8 cellular contexts compared by ENCODE assay signal in the genomic region with DNA sequence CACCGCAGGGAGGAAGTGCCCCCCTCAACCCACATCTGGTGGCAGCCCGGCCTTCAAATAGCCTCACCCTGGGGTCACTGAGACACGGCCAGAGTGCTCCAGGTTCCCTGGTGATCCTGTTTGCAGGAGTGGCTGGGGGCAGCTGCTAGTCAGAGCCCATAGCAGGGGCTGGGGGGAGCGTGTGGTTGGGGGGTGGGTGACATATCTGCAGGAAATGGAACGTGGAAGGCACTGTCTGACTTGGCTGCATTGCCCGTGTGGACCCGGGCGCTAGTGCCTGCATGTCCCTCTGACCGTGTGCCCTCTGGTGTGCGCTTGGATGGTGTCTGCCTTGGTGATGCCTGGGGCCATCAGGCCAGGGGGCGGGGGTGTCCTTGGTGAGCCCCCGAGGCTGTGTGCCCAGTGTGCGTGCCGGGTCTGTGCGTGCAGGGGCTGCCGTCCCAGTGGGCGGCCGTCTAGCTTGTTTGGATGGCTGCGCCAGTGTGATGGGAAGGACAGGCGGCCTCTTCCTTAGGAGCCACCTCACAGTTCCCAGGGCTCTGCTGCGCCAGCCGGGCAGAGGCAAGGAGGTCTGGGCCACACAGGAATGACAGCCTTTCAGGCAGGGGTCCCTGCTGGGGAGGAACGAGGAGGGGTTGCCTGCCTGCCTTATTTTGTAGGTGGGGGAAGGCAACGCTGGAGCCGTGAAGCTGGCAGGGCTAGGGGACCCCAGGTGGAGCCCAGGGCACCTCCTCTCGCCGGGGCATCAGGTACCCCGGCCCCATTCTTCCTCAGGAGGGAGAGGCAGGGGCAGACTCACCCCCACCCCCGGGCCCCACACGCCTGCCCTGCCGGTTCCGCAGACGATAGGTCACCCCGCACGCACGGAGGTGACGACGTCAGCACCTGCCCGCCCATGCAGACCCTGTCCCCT. TPM values are rescaled to one million over a fixed set of nuclear protein-coding genes. Genes with fewer than 3 reads are reported as not detected.
DNase-seq lines count a peak whose midpoint lies in the region; ATAC-seq and TF ChIP-seq lines count a peak whose summit lies in the region.

No MANE protein-coding gene starts in this region.

- peak overlapping the region; percentile 67 for H3K4me3 Mint-ChIP-seq in activated CD8-positive, alpha-beta T cell treated with anti-CD3 and anti-CD28 coated beads for 36 hours

- ATAC-seq in activated CD8-positive, alpha-beta T cell treated with anti-CD3 and anti-CD28 coated beads for 36 hours = peak; percentile 31
- ATAC-seq in left cardiac atrium (peak in 1 of 2 donors; percentile 4), sciatic nerve (peak; percentile 4), GM18502 (IDR thresholded peaks at IDR 0.05; ENCODE audit: poor library complexity, unreplicated experiment) (no peak), HG02870 (IDR thresholded peaks at IDR 0.05; ENCODE audit: unreplicated experiment) (no peak)

- H3K9me3 Mint-ChIP-seq in activated CD8-positive, alpha-beta T cell treated with anti-CD3 and anti-CD28 coated beads for 36 hours = no peaks in the 10 kb centered on the region

- TF ChIP-seq CTCF in activated CD8-positive, alpha-beta T cell treated with anti-CD3 and anti-CD28 coated beads for 36 hours (IDR thresholded peaks at IDR 0.05) = no peak

- H3K27ac Mint-ChIP-seq in activated CD8-positive, alpha-beta T cell treated with anti-CD3 and anti-CD28 coated beads for 36 hours = no peak overlapping the region

- no peaks in the 10 kb centered on the region for H3K36me3 Mint-ChIP-seq in activated CD8-positive, alpha-beta T cell treated with anti-CD3 and anti-CD28 coated beads for 36 hours (ENCODE audit: low read depth)

- DNase-seq in NCI-H510A treated with DMSO at 0.1 percent for 48 hours (lab: John Stamatoyannopoulos, UW) (peak; percentile 56), NCI-H510A (lab: John Stamatoyannopoulos, UW) (no peak), left cardiac atrium (peak; percentile 23), sciatic nerve (ENCODE audit: low spot score) (peak; percentile 54), RKO (ENCODE audit: low spot score) (no peak)
- DNase-seq in activated CD8-positive, alpha-beta T cell treated with anti-CD3 and anti-CD28 coated beads for 36 hours = peak; percentile 26

- CTCF ChIA-PET in activated CD8-positive, alpha-beta T cell treated with anti-CD3 and anti-CD28 coated beads for 36 hours (lab: Charles Lee) = interaction anchor here (0.9 to 1.2 kb wide), 4 partner anchors 10 to 256 kb away, joined by 3 to 8 read pairs (median 3); no protein-coding TSS in a partner anchor

- intact Hi-C loops in activated CD8-positive, alpha-beta T cell treated with anti-CD3 and anti-CD28 coated beads for 36 hours (cut with micrococcal nuclease) = loop anchor here (10.0 kb wide), 1 partner anchor 164 kb away; no protein-coding TSS in a partner anchor
- intact Hi-C loops in left cardiac atrium (cut with DNase I) (no loop called here), sciatic nerve (cut with DNase I) (no loop called here)

- POLR2A ChIA-PET in activated CD8-positive, alpha-beta T cell treated with anti-CD3 and anti-CD28 coated beads for 36 hours (lab: Charles Lee) = interaction anchor here (0.7 to 1.0 kb wide), 2 partner anchors 92 to 233 kb away, joined by 3 to 4 read pairs; a partner anchor contains a TSS

- peaks cover 30% of the 10 kb centered on the region for H3K27me3 Mint-ChIP-seq in activated CD8-positive, alpha-beta T cell treated with anti-CD3 and anti-CD28 coated beads for 36 hours

- peaks cover 5% of the 10 kb centered on the region for H3K4me1 Mint-ChIP-seq in activated CD8-positive, alpha-beta T cell treated with anti-CD3 and anti-CD28 coated beads for 36 hours (ENCODE audit: low read depth)

RNA-seq across cellular contexts. Expression of a gene that starts 0.6 kb away (rescaled TPM):
- 1 to 10 TPM; 1.3 to 1.6 TPM for total RNA-seq in activated CD8-positive, alpha-beta T cell treated with anti-CD3 and anti-CD28 coated beads for 36 hours
- total RNA-seq in left cardiac atrium (100 to 1,000 TPM; 121 to 153 TPM), sciatic nerve (7.4 TPM)

RNA-seq across cellular contexts. Expression of a gene that starts 14.7 kb away (rescaled TPM):
- 10 to 100 TPM; 14.8 to 15.5 TPM for total RNA-seq in activated CD8-positive, alpha-beta T cell treated with anti-CD3 and anti-CD28 coated beads for 36 hours
- total RNA-seq in left cardiac atrium (10 to 100 TPM; 10.7 to 10.8 TPM), sciatic nerve (18.2 TPM)

Comparison
In these comparisons a context has a peak if more than half of its experiments do, and no peak if none do; other contexts are left out.
1. DNase-seq: peak in NCI-H510A treated with DMSO at 0.1 percent for 48 hours (single experiment), activated CD8-positive, alpha-beta T cell treated with anti-CD3 and anti-CD28 coated beads for 36 hours (single experiment), left cardiac atrium (single experiment) and sciatic nerve (single experiment); none in NCI-H510A (single experiment) and RKO (single experiment).
2. ATAC-seq: peak in activated CD8-positive, alpha-beta T cell treated with anti-CD3 and anti-CD28 coated beads for 36 hours (single experiment) and sciatic nerve (single experiment); none in GM18502 (single experiment) and HG02870 (single experiment).
3. RNA of a gene that starts 0.6 kb away (total RNA-seq): 121 to 153 TPM in left cardiac atrium; 7.4 TPM in sciatic nerve (single experiment) and 1.3 to 1.6 TPM in activated CD8-positive, alpha-beta T cell treated with anti-CD3 and anti-CD28 coated beads for 36 hours; every median in the first group is over 10 times any median in the second.